ENCODE assay signal across 1 cellular context in the genomic region with DNA sequence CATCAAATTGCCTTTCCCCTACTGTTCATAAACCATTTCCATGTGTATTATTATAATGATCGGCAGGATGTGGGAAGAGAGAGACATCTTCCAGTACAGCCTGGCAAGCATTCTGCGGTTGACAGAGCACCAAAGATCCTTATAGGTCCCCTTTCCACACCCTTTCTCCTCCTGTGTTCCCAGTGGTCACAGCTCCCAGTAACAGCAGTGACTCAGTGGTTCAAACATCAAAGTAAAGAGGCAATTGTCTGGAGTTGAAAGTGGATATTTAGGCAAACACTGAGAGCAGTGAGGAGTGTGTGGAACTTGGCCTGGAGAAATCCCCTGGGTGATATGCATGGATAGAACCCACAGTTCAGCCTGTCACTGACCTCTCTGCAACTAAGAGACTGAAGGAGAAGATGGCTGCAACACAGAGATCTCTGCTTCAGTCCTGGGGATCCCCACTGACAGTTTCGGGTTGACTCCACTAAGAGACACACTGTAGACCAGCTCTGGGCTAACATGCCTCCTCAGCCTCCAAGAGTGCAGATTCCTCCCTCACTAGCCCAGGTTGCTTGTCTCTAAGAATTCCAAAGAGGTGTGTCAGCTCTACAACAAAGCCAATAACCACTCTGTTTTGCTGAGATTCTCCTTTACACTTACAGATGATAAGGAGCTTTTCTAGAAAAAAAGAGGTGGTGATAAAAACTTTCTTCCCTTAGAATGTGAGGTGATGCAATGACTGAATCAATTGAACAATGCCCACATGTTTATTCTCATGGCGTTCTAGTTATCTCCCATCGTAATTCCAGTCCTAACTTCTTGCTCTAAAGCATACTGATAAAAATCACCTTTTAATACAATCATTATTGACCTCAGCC.
A peak's percentile ranks its signal among the peaks of the same experiment; 100 is the strongest.
TF ChIP-seq lines count a peak whose summit lies in the region.

No MANE protein-coding gene starts in this region.

TF ChIP-seq in K562, 482 proteins besides CTCF, POLR2A, EP300 and RAD21 (continued from another document):
- TF ChIP-seq CEBPG (CRISPR knock-in tag; IDR thresholded peaks at IDR 0.05), result peak; percentile 77
- TF ChIP-seq CEBPG (tag; conservative IDR thresholded peaks at IDR 0.05 in 1 of 2, IDR thresholded peaks at IDR 0.05 in 1 of 2), result peak; percentile 86 to 93
- TF ChIP-seq ARID1B (IDR thresholded peaks at IDR 0.05), result 0 out of 2 replicates have a peak, but pooled peaks have one; percentile 25
- peak; percentile 53; the same call in 1 of the 2 replicates for TF ChIP-seq ZNF384 (IDR thresholded peaks at IDR 0.05; ENCODE audit: low read depth, low read length)
- no peak for TF ChIP-seq UBTF (IDR thresholded peaks at IDR 0.05; ENCODE audit: borderline replicate concordance in 1 of 2, low read depth in 2 of 2, low read length in 2 of 2)
- TF ChIP-seq RCOR1 (IDR thresholded peaks at IDR 0.05; ENCODE audit: borderline replicate concordance in 1 of 2, low read depth in 2 of 2, low read length in 2 of 2), result peak in 1 of 2 experiments; percentile 62; a peak in 2 of 4 replicates
- peak; percentile 42; the same call in 1 of the 2 replicates for TF ChIP-seq JUND (IDR thresholded peaks at IDR 0.05; ENCODE audit: borderline replicate concordance, low read depth, low read length)
- peak; percentile 59; the same call in 1 of the 3 replicates for TF ChIP-seq JUND (tag; IDR thresholded peaks at IDR 0.05; ENCODE audit: borderline replicate concordance, low read depth, low read length)
- TF ChIP-seq ZNF224 (CRISPR knock-in tag; IDR thresholded peaks at IDR 0.05), result no peak
- TF ChIP-seq SMARCC2 (IDR thresholded peaks at IDR 0.05; ENCODE audit: low read depth), result no peak
- TF ChIP-seq CEBPB (tag; IDR thresholded peaks at IDR 0.05), result peak; percentile 58
- TF ChIP-seq ATF3 (IDR thresholded peaks at IDR 0.05), result peak; percentile 91
- TF ChIP-seq ATF3 (CRISPR knock-in tag; conservative IDR thresholded peaks at IDR 0.05), result no peak
- no peak for TF ChIP-seq STAG1 (CRISPR knock-in tag; IDR thresholded peaks at IDR 0.05; ENCODE audit: borderline replicate concordance)
- TF ChIP-seq CTBP1 (IDR thresholded peaks at IDR 0.05; ENCODE audit: borderline replicate concordance), result 0 out of 2 replicates have a peak, but pooled peaks have one; percentile 10
- TF ChIP-seq KDM1A (IDR thresholded peaks at IDR 0.05), result 0 out of 4 replicates have a peak, but pooled peaks of 1 of the 2 experiments have one; percentile 18
- TF ChIP-seq MYC (IDR thresholded peaks at IDR 0.05; ENCODE audit: low read depth, low read length), result peak; percentile 86
- TF ChIP-seq MYC (CRISPR knock-in tag; IDR thresholded peaks at IDR 0.05; ENCODE audit: borderline replicate concordance, low read depth), result no peak
- peak; percentile 66 for TF ChIP-seq FOSL1 (tag; conservative IDR thresholded peaks at IDR 0.05)
- no peak for TF ChIP-seq RHOXF2B (CRISPR knock-in tag; conservative IDR thresholded peaks at IDR 0.05)
